Comparison of ENCODE assay signal across 9 cellular contexts in genomic region chr5:10566556-10567068, GRCh38. TPM values are rescaled to one million over a fixed set of nuclear protein-coding genes. Genes with fewer than 3 reads are reported as not detected.
DNase-seq lines count a peak whose midpoint lies in the region; ATAC-seq and TF ChIP-seq lines count a peak whose summit lies in the region.
"Had no signal": no experiment of that assay in that cellular context is flagged by ENCODE, and none has a peak within 500 bp of the region (broad histone marks: within the 10 kb centered on the region; RNA-seq: fewer than 3 reads in every experiment).

No MANE protein-coding gene starts in this region.

- no peak overlapping the region for H2AFZ ChIP-seq in H9 (ENCODE audit: low read length)

- no peak overlapping the region for H2BK5ac ChIP-seq in H9 (ENCODE audit: insufficient read length, low read length)

- H3K9me3 ChIP-seq in SJCRH30 (replicated peaks), result no peaks in the 10 kb centered on the region
- no peaks in the 10 kb centered on the region for H3K9me3 ChIP-seq in suprapubic skin
- no peaks in the 10 kb centered on the region for H3K9me3 ChIP-seq in H9 (ENCODE audit: control insufficient read depth, low read depth, low read length)

- H3K79me2 ChIP-seq in H9 (ENCODE audit: insufficient read depth, low read length), result no peaks in the 10 kb centered on the region

- no peak overlapping the region for H3T11ph ChIP-seq in H9 (ENCODE audit: low read length)

- no peak overlapping the region for H3K4me2 ChIP-seq in H9 (ENCODE audit: insufficient read depth, insufficient read length, low read length)

- peak overlapping the region; percentile 71 for H3K27ac Mint-ChIP-seq in activated CD4-positive, alpha-beta T cell treated with anti-CD3 and anti-CD28 coated beads, Interleukin-2, amount 10 ng/mL, durations not matched to agents 7 days and 5 days
- H3K27ac Mint-ChIP-seq in H9, result no peak overlapping the region

- H4K5ac ChIP-seq in H9 (ENCODE audit: insufficient read length, low read depth, low read length), result no peak overlapping the region

- TF ChIP-seq CTCF in foreskin fibroblast (IDR thresholded peaks at IDR 0.05; ENCODE audit: low read depth, low read length) (no peak), suprapubic skin (IDR thresholded peaks at IDR 0.05) (no peak), H9 (conservative IDR thresholded peaks at IDR 0.05) (no peak)

- CTCF ChIA-PET in activated CD4-positive, alpha-beta T cell treated with anti-CD3 and anti-CD28 coated beads, Interleukin-2, amount 10 ng/mL, durations not matched to agents 7 days and 5 days (lab: Charles Lee), result interaction anchor here (0.6 to 2.6 kb wide), 9 partner anchors 9 to 198 kb away, joined by 3 to 13 read pairs (median 4); no protein-coding TSS in a partner anchor

- H3K36me3 Mint-ChIP-seq in activated CD4-positive, alpha-beta T cell treated with anti-CD3 and anti-CD28 coated beads, Interleukin-2, amount 10 ng/mL, durations not matched to agents 7 days and 5 days (ENCODE audit: low read depth), result no peaks in the 10 kb centered on the region
- H3K36me3 Mint-ChIP-seq in H9 (ENCODE audit: insufficient read depth in 1 of 3, low read depth in 3 of 3), result no peaks in the 10 kb centered on the region; a peak in 1 of 7 replicates

- no peak overlapping the region for H3K4me3 ChIP-seq in SJCRH30
- H3K4me3 ChIP-seq in foreskin fibroblast (ENCODE audit: low read depth in 1 of 2, low read length in 2 of 2), result peak overlapping the region; percentile 71 to 94
- H3K4me3 ChIP-seq in suprapubic skin, result peak overlapping the region; percentile 81

- H2AK5ac ChIP-seq in H9 (ENCODE audit: insufficient read length, low read length), result no peak overlapping the region

- no peak overlapping the region for H2BK12ac ChIP-seq in H9 (ENCODE audit: insufficient read length, low read depth, low read length)

- no peak overlapping the region for H3K9ac ChIP-seq in H9 (ENCODE audit: extremely low read depth, insufficient read length, low read length)

- H3K4me1 Mint-ChIP-seq in activated CD4-positive, alpha-beta T cell treated with anti-CD3 and anti-CD28 coated beads, Interleukin-2, amount 10 ng/mL, durations not matched to agents 7 days and 5 days, result peaks cover 25% of the 10 kb centered on the region
- peaks cover 9 to 18% of the 10 kb centered on the region in 2 experiments for H3K4me1 Mint-ChIP-seq in H9

- POLR2A ChIA-PET in activated CD4-positive, alpha-beta T cell treated with anti-CD3 and anti-CD28 coated beads, Interleukin-2, amount 10 ng/mL, durations not matched to agents 7 days and 5 days (lab: Charles Lee), result no interaction called here

- no peak overlapping the region for H3K23ac ChIP-seq in H9 (ENCODE audit: insufficient read length, low read depth, low read length)

- no peak for DNase-seq in activated CD4-positive, alpha-beta T cell treated with anti-CD3 and anti-CD28 coated beads, Interleukin-2, amount 10 ng/mL, durations not matched to agents 7 days and 5 days
- DNase-seq in activated CD4-positive, alpha-beta T cell treated with anti-CD3 and anti-CD28 coated beads, Interleukin-2, amount 50 U/mL, for 1 hour, result no peak
- DNase-seq in SJCRH30 (peak in 1 of 2 experiments; percentile 48), foreskin fibroblast (no peak), suprapubic skin (ENCODE audit: low spot score in 2 of 2) (no peak), H9 (no peak), posterior cingulate gyrus (no peak)
- DNase-seq: NCI-H1436 treated with DMSO at 0.1 percent for 48 hours had no signal

- H3K27ac ChIP-seq in SJCRH30 (0 out of 2 replicates have a peak overlapping the region, but pooled peaks have one; percentile 3), suprapubic skin (peak overlapping the region; percentile 75), H9 (ENCODE audit: insufficient read length, low read depth, low read length) (no peak overlapping the region)

- H4K20me1 ChIP-seq in H9 (ENCODE audit: control insufficient read depth, insufficient read depth, insufficient read length), result no peaks in the 10 kb centered on the region

- H3K4me3 Mint-ChIP-seq in activated CD4-positive, alpha-beta T cell treated with anti-CD3 and anti-CD28 coated beads, Interleukin-2, amount 10 ng/mL, durations not matched to agents 7 days and 5 days, result peak overlapping the region; percentile 7
- no peak overlapping the region for H3K4me3 Mint-ChIP-seq in H9

- H3K27me3 Mint-ChIP-seq in activated CD4-positive, alpha-beta T cell treated with anti-CD3 and anti-CD28 coated beads, Interleukin-2, amount 10 ng/mL, durations not matched to agents 7 days and 5 days, result peaks cover 9% of the 10 kb centered on the region
- H3K27me3 Mint-ChIP-seq in H9 (ENCODE audit: low read depth), result peaks cover 72% of the 10 kb centered on the region

- no peak overlapping the region for H2BK120ac ChIP-seq in H9 (ENCODE audit: low read depth, low read length, poor library complexity, severe bottlenecking)

- no peak overlapping the region for H2BK20ac ChIP-seq in H9 (ENCODE audit: low read depth, low read length, poor library complexity, severe bottlenecking)

- H2BK15ac ChIP-seq in H9 (ENCODE audit: low read depth, low read length), result no peak overlapping the region

- no peak overlapping the region for H4K8ac ChIP-seq in H9 (replicated peaks; ENCODE audit: insufficient read length, low read depth, low read length)

- no peak overlapping the region for H3K14ac ChIP-seq in H9 (ENCODE audit: insufficient read depth, low read length)

- intact Hi-C loops in posterior cingulate gyrus (cut with DNase I), result no loop called here

- no peak overlapping the region for H3K56ac ChIP-seq in H9 (ENCODE audit: insufficient read length, low read depth, low read length)

- no peaks in the 10 kb centered on the region for H3K9me3 Mint-ChIP-seq in activated CD4-positive, alpha-beta T cell treated with anti-CD3 and anti-CD28 coated beads, Interleukin-2, amount 10 ng/mL, durations not matched to agents 7 days and 5 days
- no peaks in the 10 kb centered on the region for H3K9me3 Mint-ChIP-seq in H9

- no peak overlapping the region for H4K91ac ChIP-seq in H9 (ENCODE audit: insufficient read length, low read depth, low read length)

- H3K79me1 ChIP-seq in H9 (ENCODE audit: insufficient read depth, low read depth, low read length, poor library complexity, severe bottlenecking), result no peaks in the 10 kb centered on the region

- H3K4ac ChIP-seq in H9 (ENCODE audit: low read depth, low read length), result no peak overlapping the region

- WGBS in suprapubic skin, result 41% methylated on average over 8 of the region's 8 CpGs
- WGBS in H9 (ENCODE audit: extremely low coverage, insufficient read length, low lambda C conversion rate), result no CpG with 5 or more reads among the region's 8 CpGs

- ATAC-seq in GM18873 (IDR thresholded peaks at IDR 0.05; ENCODE audit: low FRiP score, unreplicated experiment), result no peak

- peaks cover 19% of the 10 kb centered on the region for H3K23me2 ChIP-seq in H9 (ENCODE audit: insufficient read length, low read depth, low read length, poor library complexity, severe bottlenecking)

- no peak overlapping the region for H3K18ac ChIP-seq in H9 (ENCODE audit: insufficient read length, low read depth, low read length)

- H3K36me3 ChIP-seq in SJCRH30, result no peaks in the 10 kb centered on the region
- no peaks in the 10 kb centered on the region for H3K36me3 ChIP-seq in suprapubic skin

- no peak for TF ChIP-seq EP300 in suprapubic skin (IDR thresholded peaks at IDR 0.05)

- H3K4me1 ChIP-seq in SJCRH30 (peaks cover 14% of the 10 kb centered on the region), suprapubic skin (peaks cover 49% of the 10 kb centered on the region), H9 (ENCODE audit: insufficient read depth, low read length) (peaks cover 3% of the 10 kb centered on the region; the same call in 1 of the 2 replicates)

- no peak for TF ChIP-seq POLR2A in suprapubic skin (IDR thresholded peaks at IDR 0.05)

- H3K27me3 ChIP-seq in SJCRH30 (no peaks in the 10 kb centered on the region), suprapubic skin (peaks cover 30% of the 10 kb centered on the region), H9 (ENCODE audit: insufficient read depth, low read length) (peaks cover 25% of the 10 kb centered on the region)

RNA-seq across cellular contexts. Expression of gene ANKRD33B, which starts 2.7 kb away (rescaled TPM):
- 1 to 10 TPM; 3.2 to 3.7 TPM for total RNA-seq in activated CD4-positive, alpha-beta T cell treated with anti-CD3 and anti-CD28 coated beads, Interleukin-2, amount 10 ng/mL, durations not matched to agents 7 days and 5 days
- total RNA-seq in SJCRH30 (2014; rRNA removed; shearing (Covaris generic)), result 3.5 and 4.0 TPM in 2 replicates
- total RNA-seq in suprapubic skin (10 to 100 TPM; 16.7 to 27.0 (median 24.8) TPM), H9 (2021) (6.9 and 7.1 TPM in 2 replicates)
